Comparison of ENCODE assay signal across 10 cellular contexts in the genomic region with DNA sequence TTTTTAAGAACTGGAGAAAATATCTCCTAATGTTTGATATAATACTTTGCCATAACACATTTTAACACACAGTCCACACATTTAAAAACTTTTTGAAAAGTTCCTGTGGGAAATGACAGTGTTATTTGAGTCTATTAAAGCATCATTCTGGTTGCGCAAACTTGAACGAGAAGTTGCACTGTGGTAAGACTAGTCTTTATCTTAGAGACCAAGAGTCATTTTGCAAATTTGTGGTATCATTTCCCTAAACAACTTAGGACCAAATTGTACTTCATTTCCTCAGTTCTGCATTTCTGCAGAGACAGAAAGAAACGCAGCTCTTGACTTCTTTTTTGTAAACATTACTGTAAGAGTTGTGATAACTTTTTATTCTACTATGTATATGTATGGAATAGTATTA. TPM values are rescaled to one million over a fixed set of nuclear protein-coding genes. Genes with fewer than 3 reads are reported as not detected.
DNase-seq lines count a peak whose midpoint lies in the region; ATAC-seq and TF ChIP-seq lines count a peak whose summit lies in the region.
"Had no signal": no experiment of that assay in that cellular context is flagged by ENCODE, and none has a peak within 500 bp of the region (broad histone marks: within the 10 kb centered on the region; RNA-seq: fewer than 3 reads in every experiment).

TSS of gene RGS18 (plus strand) at position 282 of the 400 bp plus-strand sequence. CDS start 176 bp downstream, outside the sequence.

- peaks cover 0 to 8% of the 10 kb centered on the region in 2 donors for H3K4me1 Mint-ChIP-seq in natural killer cell
- H3K4me1 Mint-ChIP-seq: activated naive CD8-positive, alpha-beta T cell treated with anti-CD3 and anti-CD28 coated beads, Interleukin-2, amount 10 ng/mL, durations not matched to agents 7 days and 5 days had no signal

- intact Hi-C loops in natural killer cell (cut with micrococcal nuclease), result no loop called here

- peak within 1 kb of the TSS; percentile 73 to 75 for H3K27ac Mint-ChIP-seq in natural killer cell
- H3K27ac Mint-ChIP-seq: activated naive CD8-positive, alpha-beta T cell treated with anti-CD3 and anti-CD28 coated beads, Interleukin-2, amount 10 ng/mL, durations not matched to agents 7 days and 5 days had no signal

- no peaks in the 10 kb centered on the region for H3K36me3 Mint-ChIP-seq in natural killer cell
- H3K36me3 Mint-ChIP-seq: activated naive CD8-positive, alpha-beta T cell treated with anti-CD3 and anti-CD28 coated beads, Interleukin-2, amount 10 ng/mL, durations not matched to agents 7 days and 5 days had no signal

- DNase-seq in OCI-M1 (lab: John Stamatoyannopoulos, UW) (peak; percentile 96), natural killer cell (no peak), coronary artery (ENCODE audit: low spot score) (no peak), NCI-H128 (lab: John Stamatoyannopoulos, UW; ENCODE audit: unreplicated experiment) (no peak), nucleus accumbens (lab: John Stamatoyannopoulos, UW) (no peak)
- DNase-seq in stimulated activated CD4-positive, alpha-beta T cell treated with anti-CD3 and anti-CD28 coated beads, Interleukin-4, amount 100 ng/mL, for 4 hours, result no peak
- DNase-seq: activated naive CD8-positive, alpha-beta T cell treated with anti-CD3 and anti-CD28 coated beads, Interleukin-2, amount 10 ng/mL, durations not matched to agents 7 days and 5 days; NCI-H748 treated with DMSO at 0.1 percent for 48 hours had no signal

- no peaks in the 10 kb centered on the region for H3K27me3 Mint-ChIP-seq in natural killer cell (ENCODE audit: low read depth in 2 of 2)

- ATAC-seq in GM18867 (IDR thresholded peaks at IDR 0.05; ENCODE audit: unreplicated experiment) (peak; percentile 99), HG02938 (IDR thresholded peaks at IDR 0.05; ENCODE audit: unreplicated experiment) (peak; percentile 92), natural killer cell (peak; percentile 40 to 86 (median 57))

- H3K9me3 Mint-ChIP-seq in natural killer cell, result peaks cover 4% of the 10 kb centered on the region in 2 donors
- H3K9me3 Mint-ChIP-seq: activated naive CD8-positive, alpha-beta T cell treated with anti-CD3 and anti-CD28 coated beads, Interleukin-2, amount 10 ng/mL, durations not matched to agents 7 days and 5 days had no signal

- no peak within 1 kb of the TSS for H3K4me3 ChIP-seq in coronary artery

- H3K4me3 Mint-ChIP-seq in natural killer cell, result peak within 1 kb of the TSS; percentile 80
- H3K4me3 Mint-ChIP-seq: activated naive CD8-positive, alpha-beta T cell treated with anti-CD3 and anti-CD28 coated beads, Interleukin-2, amount 10 ng/mL, durations not matched to agents 7 days and 5 days had no signal

- no peak within 1 kb of the TSS for H3K27ac ChIP-seq in coronary artery

- TF ChIP-seq CTCF in natural killer cell (IDR thresholded peaks at IDR 0.05) (no peak), coronary artery (IDR thresholded peaks at IDR 0.05) (no peak)

RNA-seq across cellular contexts. Expression of gene RGS18, which starts in this region (rescaled TPM):
- 10 to 100 TPM in 2 of 3 donors, 1 to 10 TPM in 1; 4.5 to 21.9 (median 17.2) TPM for total RNA-seq in natural killer cell
